Comparison of ENCODE assay signal across 10 cellular contexts in genomic region chr2:173184031-173185004, GRCh38.
DNase-seq lines count a peak whose midpoint lies in the region; ATAC-seq and TF ChIP-seq lines count a peak whose summit lies in the region.
"Had no signal": no experiment of that assay in that cellular context is flagged by ENCODE, and none has a peak within 500 bp of the region (broad histone marks: within the 10 kb centered on the region; RNA-seq: fewer than 3 reads in every experiment).

No MANE protein-coding gene starts in this region.

- POLR2A ChIA-PET in HEK293 (lab: Yijun Ruan, JAX) = interaction anchor here (0.5 kb wide), 1 partner anchor 993 kb away, joined by 3 read pairs; no protein-coding TSS in a partner anchor

- CTCF ChIA-PET in HEK293 (lab: Yijun Ruan, JAX) = interaction anchor here (1.0 to 4.0 kb wide), 2 partner anchors 12 to 156 kb away, joined by 4 to 18 read pairs; no protein-coding TSS in a partner anchor

- TF ChIP-seq CTCF in HEK293 (tag by site-specific recombination; IDR thresholded peaks at IDR 0.05) = no peak
- no peak for TF ChIP-seq CTCF in astrocyte of the cerebellum (IDR thresholded peaks at IDR 0.05; ENCODE audit: low read depth, low read length, missing control alignments)
- TF ChIP-seq CTCF in right atrium auricular region (IDR thresholded peaks at IDR 0.05) = no peak

- H3K9me3 ChIP-seq in HEK293 (ENCODE audit: control insufficient read depth, insufficient read depth, low read depth, low read length) = no peaks in the 10 kb centered on the region
- H3K9me3 ChIP-seq in right atrium auricular region = no peaks in the 10 kb centered on the region

- no peak for ATAC-seq in HG03196 (IDR thresholded peaks at IDR 0.05; ENCODE audit: unreplicated experiment)

- no peak overlapping the region for H3K27ac ChIP-seq in HEK293 (ENCODE audit: extremely low read depth, low read depth, low read length)
- H3K27ac ChIP-seq in right atrium auricular region = peak overlapping the region; percentile 52 to 63
- H3K27ac ChIP-seq: HL-60 had no signal

- DNase-seq in astrocyte of the cerebellum (ENCODE audit: low read depth) (peak; percentile 99), right atrium auricular region (ENCODE audit: low spot score) (peak; percentile 70), smooth muscle cell of the brain vasculature (ENCODE audit: low read depth, low spot score) (peak; percentile 95), ecto neural progenitor cell (ENCODE audit: low spot score) (no peak), HuH-7.5 (ENCODE audit: low spot score) (no peak), NCI-H1436 (lab: John Stamatoyannopoulos, UW) (no peak)
- DNase-seq: activated naive CD8-positive, alpha-beta T cell treated with anti-CD3 and anti-CD28 coated beads, Interleukin-2, amount 10 ng/mL, durations not matched to agents 7 days and 5 days had no signal

- H3K4me1 ChIP-seq in HEK293 (ENCODE audit: control insufficient read depth, insufficient read depth, low read length) (peaks cover 3% of the 10 kb centered on the region), right atrium auricular region (peaks cover 0 to 53% of the 10 kb centered on the region in 2 donors)

- in situ Hi-C loops in astrocyte of the cerebellum (cut with HindIII; ENCODE audit: low sequenced_read_pairs) = no loop called here

- H3K4me3 ChIP-seq in HEK293 (ENCODE audit: low read depth, low read length) = no peak overlapping the region
- no peak overlapping the region for H3K4me3 ChIP-seq in astrocyte of the cerebellum (ENCODE audit: low read depth, low read length)
- no peak overlapping the region for H3K4me3 ChIP-seq in right atrium auricular region

- H3K27me3 ChIP-seq in right atrium auricular region = no peaks in the 10 kb centered on the region

- H3K36me3 ChIP-seq in HEK293 (ENCODE audit: control insufficient read depth in 2 of 2, insufficient read depth in 1 of 2, low read length in 2 of 2) (no peaks in the 10 kb centered on the region), right atrium auricular region (no peaks in the 10 kb centered on the region)

TF ChIP-seq in HEK293, 187 proteins besides CTCF, POLR2A, EP300 and RAD21 (continues in another document):
- TF ChIP-seq ZNF514 (tag by site-specific recombination; IDR thresholded peaks at IDR 0.05) = no peak
- no peak for TF ChIP-seq ZNF155 (tag by site-specific recombination; IDR thresholded peaks at IDR 0.05)
- TF ChIP-seq GLI4 (tag by site-specific recombination; IDR thresholded peaks at IDR 0.05) = no peak
- no peak for TF ChIP-seq ZNF544 (tag by site-specific recombination; IDR thresholded peaks at IDR 0.05)
- TF ChIP-seq ZBTB48 (tag by site-specific recombination; IDR thresholded peaks at IDR 0.05) = peak; percentile 70; the same call in 1 of the 2 replicates
- TF ChIP-seq KLF17 (tag by site-specific recombination; IDR thresholded peaks at IDR 0.05) = peak; percentile 52; the same call in 1 of the 2 replicates
- no peak for TF ChIP-seq BCL11B (tag by site-specific recombination; IDR thresholded peaks at IDR 0.05; ENCODE audit: low read depth)
- TF ChIP-seq PRDM10 (tag by site-specific recombination; IDR thresholded peaks at IDR 0.05) = peak; percentile 47; the same call in 1 of the 2 replicates
- no peak for TF ChIP-seq HOXD13 (CRISPR knock-in tag; IDR thresholded peaks at IDR 0.05; ENCODE audit: borderline replicate concordance)
- TF ChIP-seq ZNF473 (tag by site-specific recombination; IDR thresholded peaks at IDR 0.05) = no peak
- TF ChIP-seq KLF9 (tag by site-specific recombination; IDR thresholded peaks at IDR 0.05; ENCODE audit: low read depth) = no peak
- TF ChIP-seq ZFP69B (tag by site-specific recombination; IDR thresholded peaks at IDR 0.05) = 0 out of 2 replicates have a peak, but pooled peaks have one; percentile 28
- no peak for TF ChIP-seq ZNF221 (tag by site-specific recombination; IDR thresholded peaks at IDR 0.05; ENCODE audit: borderline replicate concordance)
- no peak for TF ChIP-seq ZNF792 (tag by site-specific recombination; IDR thresholded peaks at IDR 0.05)
- TF ChIP-seq, protein P1, sequence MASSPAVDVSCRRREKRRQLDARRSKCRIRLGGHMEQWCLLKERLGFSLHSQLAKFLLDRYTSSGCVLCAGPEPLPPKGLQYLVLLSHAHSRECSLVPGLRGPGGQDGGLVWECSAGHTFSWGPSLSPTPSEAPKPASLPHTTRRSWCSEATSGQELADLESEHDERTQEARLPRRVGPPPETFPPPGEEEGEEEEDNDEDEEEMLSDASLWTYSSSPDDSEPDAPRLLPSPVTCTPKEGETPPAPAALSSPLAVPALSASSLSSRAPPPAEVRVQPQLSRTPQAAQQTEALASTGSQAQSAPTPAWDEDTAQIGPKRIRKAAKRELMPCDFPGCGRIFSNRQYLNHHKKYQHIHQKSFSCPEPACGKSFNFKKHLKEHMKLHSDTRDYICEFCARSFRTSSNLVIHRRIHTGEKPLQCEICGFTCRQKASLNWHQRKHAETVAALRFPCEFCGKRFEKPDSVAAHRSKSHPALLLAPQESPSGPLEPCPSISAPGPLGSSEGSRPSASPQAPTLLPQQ (tag by site-specific recombination; IDR thresholded peaks at IDR 0.05) = 0 out of 2 replicates have a peak, but pooled peaks have one; percentile 36
- TF ChIP-seq ZNF837 (tag by site-specific recombination; IDR thresholded peaks at IDR 0.05) = no peak
- no peak for TF ChIP-seq ZNF596 (tag by site-specific recombination; IDR thresholded peaks at IDR 0.05)
- no peak for TF ChIP-seq ZNF362 (tag by site-specific recombination; IDR thresholded peaks at IDR 0.05)
- TF ChIP-seq ZNF629 (tag by site-specific recombination; IDR thresholded peaks at IDR 0.05) = peak; percentile 21; the same call in 1 of the 2 replicates
- no peak for TF ChIP-seq ZNF707 (tag by site-specific recombination; IDR thresholded peaks at IDR 0.05)
- TF ChIP-seq ZFP37 (tag by site-specific recombination; IDR thresholded peaks at IDR 0.05) = no peak

Comparison
In these comparisons a context has a peak if more than half of its experiments do, and no peak if none do; other contexts are left out.
1. DNase-seq: peak in astrocyte of the cerebellum (single experiment), right atrium auricular region (single experiment) and smooth muscle cell of the brain vasculature (single experiment); none in ecto neural progenitor cell (single experiment), HuH-7.5 (single experiment) and NCI-H1436 (single experiment).